Comparison of ENCODE assay signal across 9 cellular contexts in genomic region chr5:15995206-15996052, GRCh38.
DNase-seq lines count a peak whose midpoint lies in the region; ATAC-seq and TF ChIP-seq lines count a peak whose summit lies in the region.
"Had no signal": no experiment of that assay in that cellular context is flagged by ENCODE, and none has a peak within 500 bp of the region (broad histone marks: within the 10 kb centered on the region; RNA-seq: fewer than 3 reads in every experiment).

No MANE protein-coding gene starts in this region.

- H3K4me1 Mint-ChIP-seq in stimulated activated effector memory CD8-positive, alpha-beta T cell treated with anti-CD3 and anti-CD28 coated beads, Interleukin-12 subunit alpha, Interleukin-12 subunit beta, amount 100 ng/mL, for 72 hours = no peaks in the 10 kb centered on the region
- H3K4me1 Mint-ChIP-seq in activated CD4-positive, alpha-beta T cell treated with anti-CD3 and anti-CD28 coated beads for 36 hours = no peaks in the 10 kb centered on the region
- H3K4me1 Mint-ChIP-seq: naive B cell had no signal

- H3K4me1 ChIP-seq in OCI-LY7 (ENCODE audit: insufficient read depth, low read length, poor library complexity, severe bottlenecking) = no peaks in the 10 kb centered on the region
- H3K4me1 ChIP-seq in gastrocnemius medialis = no peaks in the 10 kb centered on the region
- H3K4me1 ChIP-seq in sigmoid colon = no peaks in the 10 kb centered on the region

- H3K27ac Mint-ChIP-seq in stimulated activated effector memory CD8-positive, alpha-beta T cell treated with anti-CD3 and anti-CD28 coated beads, Interleukin-12 subunit alpha, Interleukin-12 subunit beta, amount 100 ng/mL, for 72 hours = no peak overlapping the region
- no peak overlapping the region for H3K27ac Mint-ChIP-seq in activated CD4-positive, alpha-beta T cell treated with anti-CD3 and anti-CD28 coated beads for 36 hours
- H3K27ac Mint-ChIP-seq: naive B cell had no signal

- no TSS peak for BruUV-seq in OCI-LY7 (replicated peaks; lab: Mats Ljungman, UMichigan)

- H3K9me3 Mint-ChIP-seq in stimulated activated effector memory CD8-positive, alpha-beta T cell treated with anti-CD3 and anti-CD28 coated beads, Interleukin-12 subunit alpha, Interleukin-12 subunit beta, amount 100 ng/mL, for 72 hours = peaks cover 21% of the 10 kb centered on the region
- peaks cover 24% of the 10 kb centered on the region for H3K9me3 Mint-ChIP-seq in activated CD4-positive, alpha-beta T cell treated with anti-CD3 and anti-CD28 coated beads for 36 hours (ENCODE audit: low read depth)

- H3K36me3 ChIP-seq in OCI-LY7 (ENCODE audit: insufficient read depth, low read length) (no peaks in the 10 kb centered on the region), gastrocnemius medialis (no peaks in the 10 kb centered on the region), sigmoid colon (no peaks in the 10 kb centered on the region)

- TF ChIP-seq POLR2A in gastrocnemius medialis (IDR thresholded peaks at IDR 0.05) = no peak
- no peak for TF ChIP-seq POLR2A in sigmoid colon (IDR thresholded peaks at IDR 0.05)

- H3K4me3 Mint-ChIP-seq in stimulated activated effector memory CD8-positive, alpha-beta T cell treated with anti-CD3 and anti-CD28 coated beads, Interleukin-12 subunit alpha, Interleukin-12 subunit beta, amount 100 ng/mL, for 72 hours = no peak overlapping the region
- no peak overlapping the region for H3K4me3 Mint-ChIP-seq in activated CD4-positive, alpha-beta T cell treated with anti-CD3 and anti-CD28 coated beads for 36 hours
- H3K4me3 Mint-ChIP-seq: naive B cell had no signal

- no peak for ATAC-seq in gastrocnemius medialis
- ATAC-seq in stimulated activated effector memory CD8-positive, alpha-beta T cell treated with anti-CD3 and anti-CD28 coated beads, Interleukin-12 subunit alpha, Interleukin-12 subunit beta, amount 100 ng/mL, for 72 hours = no peak
- ATAC-seq in activated CD4-positive, alpha-beta T cell treated with anti-CD3 and anti-CD28 coated beads for 36 hours = no peak

- no peak for TF ChIP-seq EP300 in sigmoid colon (IDR thresholded peaks at IDR 0.05)

- no peaks in the 10 kb centered on the region for H4K20me1 ChIP-seq in OCI-LY7 (ENCODE audit: insufficient read depth, low read length)

- intact Hi-C loops in OCI-LY7 (cut with micrococcal nuclease; ENCODE audit: unreplicated experiment) (no loop called here), gastrocnemius medialis (cut with DNase I; ENCODE audit: low total_unique reads) (loop anchor here (5.0 kb wide), 1 partner anchor 533 kb away; no protein-coding TSS in a partner anchor), sigmoid colon (cut with DNase I) (loop anchor here (5.0 kb wide), 1 partner anchor 608 kb away; no protein-coding TSS in a partner anchor)
- intact Hi-C loops in activated CD4-positive, alpha-beta T cell treated with anti-CD3 and anti-CD28 coated beads for 36 hours (cut with DNase I, micrococcal nuclease) = loop anchor here in 1 of 2 experiments (2.0 kb wide), 1 partner anchor 889 kb away; no protein-coding TSS in a partner anchor

- CTCF ChIA-PET in OCI-LY7 (lab: Charles Lee; ENCODE audit: unreplicated experiment) = no interaction called here
- CTCF ChIA-PET in activated CD4-positive, alpha-beta T cell treated with anti-CD3 and anti-CD28 coated beads for 36 hours (lab: Charles Lee) = no interaction called here

- H3K9me3 ChIP-seq in OCI-LY7 (ENCODE audit: low read length) = no peaks in the 10 kb centered on the region
- H3K9me3 ChIP-seq in gastrocnemius medialis = peaks cover 0 to 13% (median 0%) of the 10 kb centered on the region in 3 donors
- H3K9me3 ChIP-seq in sigmoid colon = peaks cover 0 to 3% (median 3%) of the 10 kb centered on the region in 4 donors

- H3K9me2 ChIP-seq in OCI-LY7 (ENCODE audit: insufficient read depth, low read length) = no peaks in the 10 kb centered on the region

- DNase-seq in HL-60 (ENCODE audit: low read depth in 1 of 2, low spot score in 1 of 2) (no peak), OCI-LY7 (ENCODE audit: low spot score) (peak; percentile 4), fibroblast of mammary gland (ENCODE audit: low read depth) (peak; percentile 57), retina (peak; percentile 43), gastrocnemius medialis (no peak), sigmoid colon (no peak)
- no peak for DNase-seq in stimulated activated effector memory CD8-positive, alpha-beta T cell treated with anti-CD3 and anti-CD28 coated beads, Interleukin-12 subunit alpha, Interleukin-12 subunit beta, amount 100 ng/mL, for 72 hours (ENCODE audit: low spot score in 2 of 2)
- no peak for DNase-seq in activated CD4-positive, alpha-beta T cell treated with anti-CD3 and anti-CD28 coated beads for 36 hours
- DNase-seq: naive B cell had no signal

- H3K27me3 Mint-ChIP-seq in activated CD4-positive, alpha-beta T cell treated with anti-CD3 and anti-CD28 coated beads for 36 hours = no peaks in the 10 kb centered on the region
- H3K27me3 Mint-ChIP-seq: naive B cell had no signal

- H3K79me2 ChIP-seq in OCI-LY7 (ENCODE audit: insufficient read depth, low read depth, low read length) = no peaks in the 10 kb centered on the region

- in situ Hi-C loops in gastrocnemius medialis (cut with MboI; ENCODE audit: low sequenced_read_pairs in 4 of 4) = no loop called here

- H3K27ac ChIP-seq in HL-60 (replicated peaks) = no peak overlapping the region
- H3K27ac ChIP-seq in OCI-LY7 (ENCODE audit: low read depth, low read length, poor library complexity, severe bottlenecking) = no peak overlapping the region
- no peak overlapping the region for H3K27ac ChIP-seq in gastrocnemius medialis
- no peak overlapping the region for H3K27ac ChIP-seq in sigmoid colon

- no peak overlapping the region for H2AFZ ChIP-seq in OCI-LY7 (ENCODE audit: low read length)

- H3K36me3 Mint-ChIP-seq in stimulated activated effector memory CD8-positive, alpha-beta T cell treated with anti-CD3 and anti-CD28 coated beads, Interleukin-12 subunit alpha, Interleukin-12 subunit beta, amount 100 ng/mL, for 72 hours = no peaks in the 10 kb centered on the region
- H3K36me3 Mint-ChIP-seq in activated CD4-positive, alpha-beta T cell treated with anti-CD3 and anti-CD28 coated beads for 36 hours (ENCODE audit: low read depth) = no peaks in the 10 kb centered on the region

- 59 to 61% methylated on average over 3 of the region's 3 CpGs for WGBS in sigmoid colon, 2 donors

- POLR2A ChIA-PET in OCI-LY7 (lab: Charles Lee) = interaction anchor here (0.7 kb wide), 1 partner anchor 1152 kb away, joined by 3 read pairs; no protein-coding TSS in a partner anchor
- POLR2A ChIA-PET in activated CD4-positive, alpha-beta T cell treated with anti-CD3 and anti-CD28 coated beads for 36 hours (lab: Charles Lee) = no interaction called here

- TF ChIP-seq CTCF in HL-60 (IDR thresholded peaks at IDR 0.05; ENCODE audit: insufficient read depth, low read length) = peak; percentile 18
- peak; percentile 60 for TF ChIP-seq CTCF in OCI-LY7 (conservative IDR thresholded peaks at IDR 0.05; ENCODE audit: low read length)
- peak; percentile 67 for TF ChIP-seq CTCF in fibroblast of mammary gland (conservative IDR thresholded peaks at IDR 0.05; ENCODE audit: control insufficient read depth, insufficient read depth, low read depth, low read length)
- TF ChIP-seq CTCF in gastrocnemius medialis (IDR thresholded peaks at IDR 0.05 in 4 of 5, conservative IDR thresholded peaks at IDR 0.05 in 1 of 5) = peak in 2 of 5 experiments; percentile 30 to 39
- peak in 1 of 4 experiments; percentile 46 for TF ChIP-seq CTCF in sigmoid colon (IDR thresholded peaks at IDR 0.05)

- H3K27me3 ChIP-seq in HL-60 (ENCODE audit: insufficient read depth, poor library complexity, severe bottlenecking) (no peaks in the 10 kb centered on the region), gastrocnemius medialis (no peaks in the 10 kb centered on the region), sigmoid colon (no peaks in the 10 kb centered on the region)

- no peak overlapping the region for H3K4me2 ChIP-seq in OCI-LY7 (ENCODE audit: low read length)

- no peak overlapping the region for H3K4me3 ChIP-seq in HL-60 (replicated peaks; ENCODE audit: insufficient read depth, low read length)
- H3K4me3 ChIP-seq in OCI-LY7 (ENCODE audit: low read depth, low read length, poor library complexity, severe bottlenecking) = no peak overlapping the region
- no peak overlapping the region for H3K4me3 ChIP-seq in fibroblast of mammary gland (ENCODE audit: control insufficient read depth, low read depth, low read length)
- no peak overlapping the region for H3K4me3 ChIP-seq in gastrocnemius medialis
- H3K4me3 ChIP-seq in sigmoid colon = no peak overlapping the region

Comparison
In these comparisons a context has a peak if more than half of its experiments do, and no peak if none do; other contexts are left out.
1. DNase-seq: peak in OCI-LY7 (single experiment), fibroblast of mammary gland (single experiment) and retina (single experiment); none in HL-60 (0 of 2), gastrocnemius medialis (0 of 2), stimulated activated effector memory CD8-positive, alpha-beta T cell treated with anti-CD3 and anti-CD28 coated beads, Interleukin-12 subunit alpha, Interleukin-12 subunit beta, amount 100 ng/mL, for 72 hours (0 of 2), sigmoid colon (single experiment) and activated CD4-positive, alpha-beta T cell treated with anti-CD3 and anti-CD28 coated beads for 36 hours (single experiment).